In the genomic region with DNA sequence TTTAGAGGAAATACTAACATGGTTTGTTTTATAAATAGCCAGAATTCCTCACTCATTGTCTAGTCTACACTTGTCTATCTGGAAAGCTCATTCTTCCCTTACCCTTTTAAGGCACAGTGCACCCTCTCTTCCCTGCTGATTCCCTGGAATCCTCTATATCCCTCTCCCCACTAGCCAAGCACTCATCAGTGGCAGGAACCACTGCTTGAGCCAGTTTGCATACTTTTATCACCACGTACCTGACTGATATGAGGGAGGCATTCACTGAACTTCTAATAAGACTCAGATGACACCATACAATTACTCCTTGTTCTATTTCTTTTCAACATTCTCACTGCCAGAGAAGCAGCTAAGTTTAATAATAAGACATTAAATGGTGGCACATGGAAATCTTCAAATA, we compare ENCODE assay signal across 17 cellular contexts.
DNase-seq lines count a peak whose midpoint lies in the region; ATAC-seq, FAIRE-seq and TF ChIP-seq lines count a peak whose summit lies in the region.
"Had no signal": no experiment of that assay in that cellular context is flagged by ENCODE, and none has a peak within 500 bp of the region (broad histone marks: within the 10 kb centered on the region; RNA-seq: fewer than 3 reads in every experiment).

No MANE protein-coding gene starts in this region.

- peaks cover 8% of the 10 kb centered on the region for H3K4me1 ChIP-seq in GM23338 (ENCODE audit: insufficient read depth)
- peaks cover 4% of the 10 kb centered on the region for H3K4me1 ChIP-seq in OCI-LY7 (ENCODE audit: insufficient read depth, low read length, poor library complexity, severe bottlenecking)
- H3K4me1 ChIP-seq in H1 (replicated peaks in 1 of 4; ENCODE audit: control insufficient read depth in 3 of 4, insufficient read depth in 4 of 4, low read length in 3 of 4) = peaks cover 0 to 7% (median 3%) of the 10 kb centered on the region in 4 experiments; a peak in 2 of 7 replicates
- H3K4me1 ChIP-seq in neural progenitor cell = peaks cover 70% of the 10 kb centered on the region

- no peaks in the 10 kb centered on the region for H3K27me3 Mint-ChIP-seq in GM23338 (ENCODE audit: insufficient read depth, low read depth, poor library complexity)
- H3K27me3 Mint-ChIP-seq in neural progenitor cell (ENCODE audit: insufficient read depth, low read depth) = peaks cover 2% of the 10 kb centered on the region
- H3K27me3 Mint-ChIP-seq: CD4-positive, CD25-positive, alpha-beta regulatory T cell had no signal

- H3K9ac ChIP-seq in H1 (replicated peaks in 1 of 4; ENCODE audit: extremely low read depth in 1 of 4, low read depth in 3 of 4, low read length in 3 of 4) (no peak overlapping the region), neural progenitor cell (no peak overlapping the region)
- H3K9ac ChIP-seq: BLaER1 treated with 17β-estradiol and CSF1 and Interleukin-3, amounts not matched to agents 10 nM and 100 nM had no signal

- 79% methylated on average over 1 of the region's 1 CpG; no CpG with 5 or more reads in 1 of the 2 experiments for WGBS in H1 (ENCODE audit: extremely low coverage in 1 of 2, insufficient coverage in 1 of 2, insufficient read length in 1 of 2, insufficient replicate concordance in 2 of 2, low coverage in 1 of 2, low lambda C conversion rate in 2 of 2, missing lambda C conversion rate in 1 of 2), 2 experiments

- H3K9me3 ChIP-seq in OCI-LY7 (ENCODE audit: low read length) = no peaks in the 10 kb centered on the region
- no peaks in the 10 kb centered on the region for H3K9me3 ChIP-seq in H1 (ENCODE audit: insufficient read depth in 2 of 2, low read depth in 1 of 2, low read length in 1 of 2)
- H3K9me3 ChIP-seq in neural progenitor cell (ENCODE audit: low read depth) = no peaks in the 10 kb centered on the region
- H3K9me3 ChIP-seq: BLaER1 treated with 17β-estradiol and CSF1 and Interleukin-3, amounts not matched to agents 10 nM and 100 nM had no signal

- no peak overlapping the region for H2BK5ac ChIP-seq in H1 (ENCODE audit: low read depth, low read length)

- H3K23ac ChIP-seq in H1 (ENCODE audit: insufficient read length) = no peak overlapping the region

- no peak overlapping the region for H3K18ac ChIP-seq in H1 (ENCODE audit: extremely low read depth, low read length)

- H3K4ac ChIP-seq in H1 (replicated peaks; ENCODE audit: insufficient read length, low read depth, low read length) = peak overlapping the region; percentile 59

- no peaks in the 10 kb centered on the region for H3F3A ChIP-seq in GM23338 (replicated peaks; ENCODE audit: low read depth)
- H3F3A ChIP-seq in neural progenitor cell (ENCODE audit: low read depth) = peaks cover 44% of the 10 kb centered on the region

- TF ChIP-seq RAD21 in H1 (IDR thresholded peaks at IDR 0.05 in 1 of 2, conservative IDR thresholded peaks at IDR 0.05 in 1 of 2; ENCODE audit: low read depth in 2 of 2, low read length in 2 of 2) = no peak

- no peak overlapping the region for H4K8ac ChIP-seq in H1 (ENCODE audit: extremely low read depth, insufficient read depth, low read length)

- no peaks in the 10 kb centered on the region; the same call in 1 of the 2 replicates for H3K79me1 ChIP-seq in H1 (ENCODE audit: low read depth, low read length)

- CTCF ChIA-PET in OCI-LY7 (lab: Charles Lee; ENCODE audit: unreplicated experiment) (no interaction called here), H1 (lab: Charles Lee; ENCODE audit: partially characterized antibody) (interaction anchor here (0.8 kb wide), 1 partner anchor 284 kb away, joined by 3 read pairs; no protein-coding TSS in a partner anchor)

- no peaks in the 10 kb centered on the region for H3K36me3 Mint-ChIP-seq in GM23338 (ENCODE audit: low read depth)
- H3K36me3 Mint-ChIP-seq in neural progenitor cell = peaks cover 8% of the 10 kb centered on the region
- H3K36me3 Mint-ChIP-seq: CD4-positive, CD25-positive, alpha-beta regulatory T cell had no signal

- intact Hi-C loops in OCI-LY7 (cut with micrococcal nuclease; ENCODE audit: unreplicated experiment) = no loop called here

- H2AK5ac ChIP-seq in H1 (ENCODE audit: low read depth, low read length) = no peak overlapping the region

- H3K27me3 ChIP-seq in GM23338 (ENCODE audit: insufficient read depth) (no peaks in the 10 kb centered on the region), H1 (replicated peaks in 1 of 4; ENCODE audit: control insufficient read depth in 3 of 4, extremely low read depth in 1 of 4, insufficient read depth in 3 of 4, low read length in 3 of 4) (no peaks in the 10 kb centered on the region), neural progenitor cell (no peaks in the 10 kb centered on the region)
- H3K27me3 ChIP-seq: BLaER1 treated with 17β-estradiol and CSF1 and Interleukin-3, amounts not matched to agents 10 nM and 100 nM had no signal

- H3K4me1 Mint-ChIP-seq in GM23338 (peaks cover 21% of the 10 kb centered on the region; the same call in 2 of the 3 replicates), neural progenitor cell (peaks cover 62% of the 10 kb centered on the region)
- H3K4me1 Mint-ChIP-seq: CD4-positive, CD25-positive, alpha-beta regulatory T cell had no signal

- no peak for FAIRE-seq in H1 (lab: Jason Lieb, UNC)
- FAIRE-seq: GM12891 had no signal

- no peak overlapping the region for H2AFZ ChIP-seq in GM23338
- peak overlapping the region; percentile 15; the same call in 1 of the 2 replicates for H2AFZ ChIP-seq in OCI-LY7 (ENCODE audit: low read length)
- H2AFZ ChIP-seq in H1 (ENCODE audit: low read length) = no peak overlapping the region
- H2AFZ ChIP-seq in neural progenitor cell (replicated peaks) = no peak overlapping the region

- H4K20me1 ChIP-seq in GM23338 (replicated peaks; ENCODE audit: insufficient read depth) (no peaks in the 10 kb centered on the region; the same call in 1 of the 2 replicates), OCI-LY7 (ENCODE audit: insufficient read depth, low read length) (no peaks in the 10 kb centered on the region), H1 (replicated peaks in 1 of 2; ENCODE audit: control insufficient read depth in 1 of 2, insufficient read depth in 2 of 2, low read length in 2 of 2) (no peaks in the 10 kb centered on the region), neural progenitor cell (ENCODE audit: low read depth) (peaks cover 100% of the 10 kb centered on the region)
- H4K20me1 ChIP-seq: BLaER1 treated with 17β-estradiol and CSF1 and Interleukin-3, amounts not matched to agents 10 nM and 100 nM had no signal

- H3K27ac ChIP-seq in GM23338 (ENCODE audit: low read depth) (no peak overlapping the region), OCI-LY7 (ENCODE audit: low read depth, low read length, poor library complexity, severe bottlenecking) (no peak overlapping the region), H1 (ENCODE audit: low read depth, low read length) (no peak overlapping the region), neural progenitor cell (no peak overlapping the region)
- H3K27ac ChIP-seq: BLaER1 treated with 17β-estradiol and CSF1 and Interleukin-3, amounts not matched to agents 10 nM and 100 nM; HL-60 had no signal

- no peak overlapping the region; the same call in 1 of the 2 replicates for H2BK12ac ChIP-seq in H1 (ENCODE audit: low read depth, low read length)

- H3K4me3 Mint-ChIP-seq in GM23338 = no peak overlapping the region
- no peak overlapping the region for H3K4me3 Mint-ChIP-seq in neural progenitor cell
- H3K4me3 Mint-ChIP-seq: CD4-positive, CD25-positive, alpha-beta regulatory T cell had no signal

- H3K4me3 ChIP-seq in GM23338 (no peak overlapping the region), OCI-LY7 (ENCODE audit: low read depth, low read length, poor library complexity, severe bottlenecking) (no peak overlapping the region), H1 (ENCODE audit: extremely low read depth in 1 of 4, insufficient read depth in 2 of 4, low read depth in 3 of 4, low read length in 4 of 4) (no peak overlapping the region), neural progenitor cell (no peak overlapping the region)
- H3K4me3 ChIP-seq: BLaER1 treated with 17β-estradiol and CSF1 and Interleukin-3, amounts not matched to agents 10 nM and 100 nM had no signal

- no peaks in the 10 kb centered on the region for H3K79me2 ChIP-seq in GM23338 (replicated peaks; ENCODE audit: insufficient read depth)
- no peaks in the 10 kb centered on the region for H3K79me2 ChIP-seq in OCI-LY7 (ENCODE audit: insufficient read depth, low read depth, low read length)
- H3K79me2 ChIP-seq in H1 (ENCODE audit: control insufficient read depth in 1 of 2, insufficient read depth in 2 of 2, low read length in 2 of 2) = no peaks in the 10 kb centered on the region
- peaks cover 100% of the 10 kb centered on the region for H3K79me2 ChIP-seq in neural progenitor cell (ENCODE audit: low read depth)

- H3K36me3 ChIP-seq in GM23338 (ENCODE audit: insufficient read depth) (no peaks in the 10 kb centered on the region), OCI-LY7 (ENCODE audit: insufficient read depth, low read length) (no peaks in the 10 kb centered on the region), H1 (ENCODE audit: control insufficient read depth in 2 of 4, insufficient read depth in 4 of 4, low read length in 3 of 4) (no peaks in the 10 kb centered on the region), neural progenitor cell (no peaks in the 10 kb centered on the region)
- H3K36me3 ChIP-seq: BLaER1 treated with 17β-estradiol and CSF1 and Interleukin-3, amounts not matched to agents 10 nM and 100 nM had no signal

- H4K5ac ChIP-seq in H1 (ENCODE audit: insufficient read length, low read depth, low read length) = no peak overlapping the region

- H3K27ac Mint-ChIP-seq in GM23338 (peak overlapping the region; percentile 46; the same call in 1 of the 2 replicates), neural progenitor cell (no peak overlapping the region)
- H3K27ac Mint-ChIP-seq: CD4-positive, CD25-positive, alpha-beta regulatory T cell had no signal

- no peak overlapping the region for H2BK120ac ChIP-seq in H1 (replicated peaks; ENCODE audit: low read depth, low read length)

- no peak overlapping the region for H3K56ac ChIP-seq in H1 (replicated peaks; ENCODE audit: insufficient read length, low read depth, low read length)

- no peak overlapping the region for H2BK15ac ChIP-seq in H1 (ENCODE audit: low read length)

- DNase-seq in GM23338 (ENCODE audit: low spot score) (no peak), OCI-LY7 (ENCODE audit: low spot score) (no peak), H1 (ENCODE audit: low read depth in 1 of 2, low spot score in 2 of 2) (no peak), neural progenitor cell (ENCODE audit: low spot score) (peak; percentile 31), amygdala (lab: John Stamatoyannopoulos, UW) (no peak), NCI-H2227 treated with DMSO at 0.1 percent for 48 hours (lab: John Stamatoyannopoulos, UW) (no peak), G401 (ENCODE audit: low spot score) (no peak)
- DNase-seq: ACHN; CD4-positive, CD25-positive, alpha-beta regulatory T cell; DMS 273 treated with DMSO at 0.1 percent for 48 hours; GOT3; HCEC 1CT; IMR-90; KBM-7 had no signal

- in situ Hi-C loops in G401 (cut with HindIII; ENCODE audit: low sequenced_read_pairs) = no loop called here

- ATAC-seq in GM23338 = no peak

- TF ChIP-seq POLR2A in H1 (IDR thresholded peaks at IDR 0.05; ENCODE audit: control extremely low read depth in 1 of 2, low read depth in 2 of 2, low read length in 2 of 2) = no peak

- BruUV-seq in OCI-LY7 (replicated peaks; lab: Mats Ljungman, UMichigan) = no TSS peak

- H3K9me3 Mint-ChIP-seq in GM23338 (no peaks in the 10 kb centered on the region), neural progenitor cell (no peaks in the 10 kb centered on the region)

- H4K91ac ChIP-seq in H1 (replicated peaks; ENCODE audit: insufficient read length, low read length) = no peak overlapping the region

- H3K4me2 ChIP-seq in GM23338 (no peak overlapping the region), OCI-LY7 (ENCODE audit: low read length) (no peak overlapping the region), H1 (ENCODE audit: insufficient read depth in 1 of 2, low read depth in 2 of 2, low read length in 2 of 2) (no peak overlapping the region), neural progenitor cell (no peak overlapping the region)
- H3K4me2 ChIP-seq: BLaER1 treated with 17β-estradiol and CSF1 and Interleukin-3, amounts not matched to agents 10 nM and 100 nM had no signal

- no peaks in the 10 kb centered on the region for H3K9me2 ChIP-seq in GM23338 (ENCODE audit: insufficient read depth)
- no peaks in the 10 kb centered on the region for H3K9me2 ChIP-seq in OCI-LY7 (ENCODE audit: insufficient read depth, low read length)

- H2BK20ac ChIP-seq in H1 (ENCODE audit: low read length) = no peak overlapping the region

- TF ChIP-seq CTCF in GM23338 (conservative IDR thresholded peaks at IDR 0.05; ENCODE audit: low read depth in 2 of 2) = no peak
- no peak for TF ChIP-seq CTCF in OCI-LY7 (conservative IDR thresholded peaks at IDR 0.05; ENCODE audit: low read length)
- TF ChIP-seq CTCF in H1 (IDR thresholded peaks at IDR 0.05; ENCODE audit: control extremely low read depth in 1 of 3, insufficient read depth in 1 of 3, low read depth in 1 of 3, low read length in 3 of 3) = no peak
- TF ChIP-seq CTCF in neural progenitor cell (IDR thresholded peaks at IDR 0.05) = no peak

- POLR2A ChIA-PET in OCI-LY7 (lab: Charles Lee) (interaction anchor here (0.7 to 2.9 kb wide), 3 partner anchors 8 to 16 kb away, joined by 3 to 13 read pairs (median 6); no protein-coding TSS in a partner anchor), H1 (lab: Charles Lee; ENCODE audit: partially characterized antibody) (no interaction called here)

- TF ChIP-seq EP300 in H1 (IDR thresholded peaks at IDR 0.05; ENCODE audit: borderline replicate concordance in 1 of 2, low read depth in 2 of 2, low read length in 2 of 2) = no peak

- no peak overlapping the region for H3K14ac ChIP-seq in H1 (ENCODE audit: insufficient read length)

- H3K23me2 ChIP-seq in H1 (ENCODE audit: low read depth, low read length) = no peaks in the 10 kb centered on the region
